ENCODE assay signal across 19 cellular contexts in the genomic region with DNA sequence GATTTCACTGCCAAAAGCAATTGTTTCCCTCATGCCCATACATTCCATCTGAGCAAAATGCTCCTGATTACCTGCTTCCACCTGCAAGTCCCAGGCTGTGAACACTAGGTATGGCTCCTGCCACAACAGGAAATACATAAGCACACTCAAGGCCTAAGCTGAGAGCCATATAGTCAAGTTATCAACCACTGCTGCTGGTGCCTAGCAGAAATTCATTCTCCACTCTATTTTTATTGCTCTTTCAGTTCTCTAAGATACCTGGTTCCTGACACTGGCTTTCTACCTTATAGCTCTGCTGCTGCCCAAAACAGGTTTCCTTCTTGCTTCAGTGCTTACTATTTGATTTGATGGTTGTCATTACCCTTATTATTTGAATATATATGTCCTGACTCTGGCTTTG. TPM values are rescaled to one million over a fixed set of nuclear protein-coding genes. Genes with fewer than 3 reads are reported as not detected.
DNase-seq lines count a peak whose midpoint lies in the region; ATAC-seq, FAIRE-seq and TF ChIP-seq lines count a peak whose summit lies in the region.
"Had no signal": no experiment of that assay in that cellular context is flagged by ENCODE, and none has a peak within 500 bp of the region (broad histone marks: within the 10 kb centered on the region; RNA-seq: fewer than 3 reads in every experiment).

No MANE protein-coding gene starts in this region.

- H3K36me3 Mint-ChIP-seq in activated CD8-positive, alpha-beta T cell treated with anti-CD3 and anti-CD28 coated beads, Interleukin-2, amount 10 ng/mL, durations not matched to agents 7 days and 5 days (ENCODE audit: low read depth) = peaks cover 19% of the 10 kb centered on the region
- peaks cover 29% of the 10 kb centered on the region for H3K36me3 Mint-ChIP-seq in activated CD8-positive, alpha-beta T cell treated with anti-CD3 and anti-CD28 coated beads for 36 hours (ENCODE audit: low read depth)

- H3K4me3 ChIP-seq in pancreas = no peak overlapping the region
- H3K4me3 ChIP-seq: heart right ventricle, skin epidermis had no signal

- ATAC-seq in activated CD8-positive, alpha-beta T cell treated with anti-CD3 and anti-CD28 coated beads, Interleukin-2, amount 10 ng/mL, durations not matched to agents 7 days and 5 days = no peak
- no peak for ATAC-seq in activated CD8-positive, alpha-beta T cell treated with anti-CD3 and anti-CD28 coated beads for 36 hours
- peak; percentile 43 for ATAC-seq in GM21447 (IDR thresholded peaks at IDR 0.05; ENCODE audit: unreplicated experiment)
- ATAC-seq in HG03342 (IDR thresholded peaks at IDR 0.05; ENCODE audit: unreplicated experiment) = peak; percentile 40
- no peak for ATAC-seq in pancreas
- ATAC-seq: heart right ventricle had no signal

- no peaks in the 10 kb centered on the region for H3K4me1 ChIP-seq in pancreas

- no peak overlapping the region for H3K4me3 Mint-ChIP-seq in activated CD8-positive, alpha-beta T cell treated with anti-CD3 and anti-CD28 coated beads, Interleukin-2, amount 10 ng/mL, durations not matched to agents 7 days and 5 days
- no peak overlapping the region for H3K4me3 Mint-ChIP-seq in activated CD8-positive, alpha-beta T cell treated with anti-CD3 and anti-CD28 coated beads for 36 hours
- H3K4me3 Mint-ChIP-seq: activated CD4-positive, alpha-beta T cell treated with anti-CD3 and anti-CD28 coated beads, Interleukin-2, amount 10 ng/mL, durations not matched to agents 24 days and 14 days; activated naive CD4-positive, alpha-beta T cell treated with anti-CD3 and anti-CD28 coated beads for 36 hours; HFFc6 had no signal

- no peak for DNase-seq in activated CD8-positive, alpha-beta T cell treated with anti-CD3 and anti-CD28 coated beads, Interleukin-2, amount 10 ng/mL, durations not matched to agents 7 days and 5 days
- no peak for DNase-seq in activated CD8-positive, alpha-beta T cell treated with anti-CD3 and anti-CD28 coated beads for 36 hours
- DNase-seq in pancreas (no peak), hypothalamus (lab: John Stamatoyannopoulos, UW) (no peak), SKM-1 (lab: John Stamatoyannopoulos, UW; ENCODE audit: unreplicated experiment) (no peak), T-helper 9 cell (no peak)
- DNase-seq: activated CD4-positive, alpha-beta T cell treated with anti-CD3 and anti-CD28 coated beads, Interleukin-2, amount 10 ng/mL, durations not matched to agents 24 days and 14 days; activated naive CD4-positive, alpha-beta T cell treated with anti-CD3 and anti-CD28 coated beads for 36 hours; heart right ventricle; HFFc6; NCI-H2171; stimulated activated CD4-positive, alpha-beta T cell treated with anti-CD3 and anti-CD28 coated beads, Interleukin-4, amount 100 ng/mL, for 1 hour had no signal

- peak overlapping the region; percentile 13 for H3K27ac Mint-ChIP-seq in activated CD8-positive, alpha-beta T cell treated with anti-CD3 and anti-CD28 coated beads, Interleukin-2, amount 10 ng/mL, durations not matched to agents 7 days and 5 days
- no peak overlapping the region for H3K27ac Mint-ChIP-seq in activated CD8-positive, alpha-beta T cell treated with anti-CD3 and anti-CD28 coated beads for 36 hours
- H3K27ac Mint-ChIP-seq: activated CD4-positive, alpha-beta T cell treated with anti-CD3 and anti-CD28 coated beads, Interleukin-2, amount 10 ng/mL, durations not matched to agents 24 days and 14 days; activated naive CD4-positive, alpha-beta T cell treated with anti-CD3 and anti-CD28 coated beads for 36 hours; HFFc6 had no signal

- TF ChIP-seq CTCF in activated CD8-positive, alpha-beta T cell treated with anti-CD3 and anti-CD28 coated beads for 36 hours (IDR thresholded peaks at IDR 0.05) = no peak
- TF ChIP-seq CTCF in pancreas (IDR thresholded peaks at IDR 0.05) = no peak

- no peaks in the 10 kb centered on the region for H3K27me3 Mint-ChIP-seq in activated CD8-positive, alpha-beta T cell treated with anti-CD3 and anti-CD28 coated beads, Interleukin-2, amount 10 ng/mL, durations not matched to agents 7 days and 5 days (ENCODE audit: low read depth)
- no peaks in the 10 kb centered on the region for H3K27me3 Mint-ChIP-seq in activated CD8-positive, alpha-beta T cell treated with anti-CD3 and anti-CD28 coated beads for 36 hours
- H3K27me3 Mint-ChIP-seq: activated CD4-positive, alpha-beta T cell treated with anti-CD3 and anti-CD28 coated beads, Interleukin-2, amount 10 ng/mL, durations not matched to agents 24 days and 14 days had no signal

- H3K9me3 ChIP-seq in pancreas = no peaks in the 10 kb centered on the region
- H3K9me3 ChIP-seq: heart right ventricle had no signal

- peaks cover 0 to 9% (median 0%) of the 10 kb centered on the region in 3 donors for H3K36me3 ChIP-seq in pancreas

- no peaks in the 10 kb centered on the region for H3K9me3 Mint-ChIP-seq in activated CD8-positive, alpha-beta T cell treated with anti-CD3 and anti-CD28 coated beads, Interleukin-2, amount 10 ng/mL, durations not matched to agents 7 days and 5 days (ENCODE audit: insufficient read depth)
- no peaks in the 10 kb centered on the region for H3K9me3 Mint-ChIP-seq in activated CD8-positive, alpha-beta T cell treated with anti-CD3 and anti-CD28 coated beads for 36 hours
- H3K9me3 Mint-ChIP-seq: activated CD4-positive, alpha-beta T cell treated with anti-CD3 and anti-CD28 coated beads, Interleukin-2, amount 10 ng/mL, durations not matched to agents 24 days and 14 days; activated naive CD4-positive, alpha-beta T cell treated with anti-CD3 and anti-CD28 coated beads for 36 hours; HFFc6 had no signal

- H3K27me3 ChIP-seq in pancreas = no peaks in the 10 kb centered on the region
- H3K27me3 ChIP-seq: heart right ventricle had no signal

- no peak for FAIRE-seq in pancreas (lab: Jason Lieb, UNC)
- FAIRE-seq: astrocyte, RCC 7860, TTC549, urothelium cell line had no signal

- no peak overlapping the region for H3K27ac ChIP-seq in pancreas
- H3K27ac ChIP-seq: heart right ventricle, skin epidermis had no signal

- peaks cover 3% of the 10 kb centered on the region for H3K4me1 Mint-ChIP-seq in activated CD8-positive, alpha-beta T cell treated with anti-CD3 and anti-CD28 coated beads, Interleukin-2, amount 10 ng/mL, durations not matched to agents 7 days and 5 days (ENCODE audit: low read depth)
- H3K4me1 Mint-ChIP-seq in activated CD8-positive, alpha-beta T cell treated with anti-CD3 and anti-CD28 coated beads for 36 hours (ENCODE audit: low read depth) = peaks cover 4% of the 10 kb centered on the region

- intact Hi-C loops in activated CD8-positive, alpha-beta T cell treated with anti-CD3 and anti-CD28 coated beads for 36 hours (cut with micrococcal nuclease) = no loop called here
- intact Hi-C loops in pancreas (cut with DNase I) = loop anchor here in 1 of 3 donors (10.0 kb wide), 1 partner anchor 231 kb away; no protein-coding TSS in a partner anchor

- CTCF ChIA-PET in activated CD8-positive, alpha-beta T cell treated with anti-CD3 and anti-CD28 coated beads, Interleukin-2, amount 10 ng/mL, durations not matched to agents 7 days and 5 days (lab: Charles Lee) = no interaction called here
- CTCF ChIA-PET in activated CD8-positive, alpha-beta T cell treated with anti-CD3 and anti-CD28 coated beads for 36 hours (lab: Charles Lee) = no interaction called here

- POLR2A ChIA-PET in activated CD8-positive, alpha-beta T cell treated with anti-CD3 and anti-CD28 coated beads, Interleukin-2, amount 10 ng/mL, durations not matched to agents 7 days and 5 days (lab: Charles Lee) = no interaction called here
- POLR2A ChIA-PET in activated CD8-positive, alpha-beta T cell treated with anti-CD3 and anti-CD28 coated beads for 36 hours (lab: Charles Lee) = no interaction called here

RNA-seq across cellular contexts. Expression of a gene that starts 31.6 kb away (rescaled TPM):
- total RNA-seq in activated CD8-positive, alpha-beta T cell treated with anti-CD3 and anti-CD28 coated beads, Interleukin-2, amount 10 ng/mL, durations not matched to agents 7 days and 5 days = 10 to 100 TPM in 1 of 2 experiments, 1 to 10 TPM in 1; 9.8 to 10.9 TPM
- 10 to 100 TPM; 17.5 to 17.9 TPM for total RNA-seq in activated CD8-positive, alpha-beta T cell treated with anti-CD3 and anti-CD28 coated beads for 36 hours
- 1 to 10 TPM; 4.4 to 10.0 (median 5.1) TPM for total RNA-seq in pancreas
- 1 to 10 TPM; 1.8 to 8.0 TPM for polyA plus RNA-seq in pancreas

Comparison
In these comparisons a context has a peak if more than half of its experiments do, and no peak if none do; other contexts are left out.
1. ATAC-seq: peak in GM21447 (single experiment) and HG03342 (single experiment); none in activated CD8-positive, alpha-beta T cell treated with anti-CD3 and anti-CD28 coated beads, Interleukin-2, amount 10 ng/mL, durations not matched to agents 7 days and 5 days (single experiment), activated CD8-positive, alpha-beta T cell treated with anti-CD3 and anti-CD28 coated beads for 36 hours (single experiment) and pancreas (0 of 4).